In genomic region chr12:46403732-46404097, GRCh38 we compare ENCODE assay signal across 17 cellular contexts. TPM values are rescaled to one million over a fixed set of nuclear protein-coding genes. Genes with fewer than 3 reads are reported as not detected.
DNase-seq lines count a peak whose midpoint lies in the region; ATAC-seq and TF ChIP-seq lines count a peak whose summit lies in the region.
"Had no signal": no experiment of that assay in that cellular context is flagged by ENCODE, and none has a peak within 500 bp of the region (broad histone marks: within the 10 kb centered on the region; RNA-seq: fewer than 3 reads in every experiment).

No MANE protein-coding gene starts in this region.

- H3K27me3 ChIP-seq in mammary epithelial cell (ENCODE audit: insufficient read depth, low read length) (no peaks in the 10 kb centered on the region), muscle layer of colon (ENCODE audit: control insufficient read depth in 1 of 2, insufficient read depth in 2 of 2, low read length in 2 of 2) (no peaks in the 10 kb centered on the region), aorta (ENCODE audit: control insufficient read depth in 1 of 2, insufficient read depth in 2 of 2, low read length in 1 of 2) (no peaks in the 10 kb centered on the region), H7 (ENCODE audit: control insufficient read depth, insufficient read depth, low read length) (no peaks in the 10 kb centered on the region)

- DNase-seq in MCF 10A (ENCODE audit: unreplicated experiment) (no peak), mammary epithelial cell (no peak), aorta (no peak), activated T-cell treated with anti-CD3 and anti-CD28 coated beads for 4 hours (no peak), H7 (no peak)
- DNase-seq: activated B cell treated with CpG ODN at 0.5 μM for 24 hours; activated naive CD4-positive, alpha-beta T cell treated with anti-CD3 and anti-CD28 coated beads, Interleukin-2, amount 50 U/mL, for 16 hours; glutamatergic neuron; islet precursor cell; NCI-H1105; NCI-H226; psoas muscle; trophoblast cell had no signal

- H3K9me3 Mint-ChIP-seq in MCF 10A (ENCODE audit: unreplicated experiment), result no peaks in the 10 kb centered on the region

- CTCF ChIA-PET in MCF 10A (lab: Yijun Ruan, JAX) (interaction anchor here (1.5 kb wide), 1 partner anchor 270 kb away, joined by 3 read pairs; no protein-coding TSS in a partner anchor), mammary epithelial cell (lab: Charles Lee; ENCODE audit: low non-redundant PET) (no interaction called here)

- no peaks in the 10 kb centered on the region for H4K20me1 ChIP-seq in mammary epithelial cell (ENCODE audit: insufficient read depth, low read length)

- BruUV-seq in MCF 10A (replicated peaks; lab: Mats Ljungman, UMichigan), result no TSS peak
- BruUV-seq in mammary epithelial cell (replicated peaks; lab: Mats Ljungman, UMichigan), result no TSS peak

- no peaks in the 10 kb centered on the region for H3K79me2 ChIP-seq in mammary epithelial cell (ENCODE audit: insufficient read depth, low read length)

- no peak for ATAC-seq in aorta (ENCODE audit: low FRiP score)
- ATAC-seq in GM18873 (IDR thresholded peaks at IDR 0.05; ENCODE audit: low FRiP score, unreplicated experiment), result no peak
- ATAC-seq: psoas muscle had no signal

- H3K4me3 Mint-ChIP-seq in MCF 10A (ENCODE audit: unreplicated experiment), result no peak overlapping the region
- H3K4me3 Mint-ChIP-seq: activated B cell treated with CpG ODN at 0.5 μM for 24 hours; central memory CD8-positive, alpha-beta T cell had no signal

- H3K9me3 ChIP-seq in mammary epithelial cell (replicated peaks; ENCODE audit: insufficient read depth, low read length), result no peaks in the 10 kb centered on the region
- no peaks in the 10 kb centered on the region for H3K9me3 ChIP-seq in muscle layer of colon (ENCODE audit: low read length)
- no peaks in the 10 kb centered on the region for H3K9me3 ChIP-seq in aorta (ENCODE audit: control insufficient read depth, low read length)
- H3K9me3 ChIP-seq: psoas muscle had no signal

- dilution Hi-C loops in mammary epithelial cell (cut with HindIII; ENCODE audit: low sequenced_read_pairs), result no loop called here

- TF ChIP-seq CTCF in MCF 10A (IDR thresholded peaks at IDR 0.05; ENCODE audit: unreplicated experiment) (no peak), mammary epithelial cell (conservative IDR thresholded peaks at IDR 0.05 in 1 of 2, IDR thresholded peaks at IDR 0.05 in 1 of 2; ENCODE audit: extremely low read depth in 1 of 2, insufficient read depth in 1 of 2, low read depth in 1 of 2, low read length in 2 of 2) (no peak), VCaP (conservative IDR thresholded peaks at IDR 0.05) (no peak)

- no peaks in the 10 kb centered on the region for H3K36me3 Mint-ChIP-seq in MCF 10A (ENCODE audit: insufficient read depth, unreplicated experiment)

- peaks cover 61% of the 10 kb centered on the region for H3K4me1 Mint-ChIP-seq in MCF 10A (ENCODE audit: insufficient read depth, unreplicated experiment)

- H3K36me3 ChIP-seq in mammary epithelial cell (ENCODE audit: insufficient read depth, low read length), result no peaks in the 10 kb centered on the region
- H3K36me3 ChIP-seq in muscle layer of colon (ENCODE audit: insufficient read depth, low read length), result no peaks in the 10 kb centered on the region
- H3K36me3 ChIP-seq in aorta (ENCODE audit: control insufficient read depth in 1 of 2, insufficient read depth in 2 of 2, low read length in 1 of 2), result no peaks in the 10 kb centered on the region
- no peaks in the 10 kb centered on the region for H3K36me3 ChIP-seq in H7 (replicated peaks; ENCODE audit: control insufficient read depth, insufficient read depth, low read length)

- in situ Hi-C loops in mammary epithelial cell (cut with MboI; ENCODE audit: low sequenced_read_pairs in 2 of 2), result no loop called here

- H3K27ac ChIP-seq in mammary epithelial cell (ENCODE audit: insufficient read depth, low read depth, low read length) (no peak overlapping the region), VCaP (peak overlapping the region; percentile 20; the same call in 1 of the 2 replicates), muscle layer of colon (ENCODE audit: low read depth, low read length) (peak overlapping the region; percentile 54), aorta (ENCODE audit: low read depth in 1 of 2, low read length in 2 of 2) (peak overlapping the region; percentile 25 to 82)
- H3K27ac ChIP-seq: psoas muscle had no signal

- no peaks in the 10 kb centered on the region for H3K27me3 Mint-ChIP-seq in MCF 10A (ENCODE audit: insufficient read depth, unreplicated experiment)
- H3K27me3 Mint-ChIP-seq: activated B cell treated with CpG ODN at 0.5 μM for 24 hours; central memory CD8-positive, alpha-beta T cell had no signal

- H3K4me2 ChIP-seq in mammary epithelial cell (ENCODE audit: insufficient read depth, low read depth, low read length), result no peak overlapping the region

- H3K9ac ChIP-seq in mammary epithelial cell (ENCODE audit: insufficient read depth, low read length) (no peak overlapping the region), muscle layer of colon (ENCODE audit: low read length) (no peak overlapping the region)

- peak overlapping the region; percentile 86 for H3K27ac Mint-ChIP-seq in MCF 10A (ENCODE audit: low read depth, unreplicated experiment)
- H3K27ac Mint-ChIP-seq: activated B cell treated with CpG ODN at 0.5 μM for 24 hours had no signal

- H3K4me1 ChIP-seq in mammary epithelial cell (ENCODE audit: insufficient read depth, low read length), result peaks cover 18% of the 10 kb centered on the region
- H3K4me1 ChIP-seq in muscle layer of colon (ENCODE audit: insufficient read depth, low read length), result peaks cover 44% of the 10 kb centered on the region
- peaks cover 0 to 8% of the 10 kb centered on the region in 2 donors for H3K4me1 ChIP-seq in aorta (ENCODE audit: control insufficient read depth in 1 of 2, insufficient read depth in 2 of 2, low read length in 2 of 2)

- no peak overlapping the region for H2AFZ ChIP-seq in mammary epithelial cell (ENCODE audit: low read depth, low read length)

- H3K4me3 ChIP-seq in mammary epithelial cell (replicated peaks in 1 of 3; ENCODE audit: insufficient read depth in 1 of 3, low read depth in 2 of 3, low read length in 3 of 3) (no peak overlapping the region), muscle layer of colon (ENCODE audit: low read depth in 1 of 2, low read length in 2 of 2) (no peak overlapping the region), aorta (ENCODE audit: low read length in 2 of 2) (no peak overlapping the region), H7 (ENCODE audit: insufficient read depth, low read depth, low read length) (no peak overlapping the region)
- H3K4me3 ChIP-seq: psoas muscle had no signal

- POLR2A ChIA-PET in MCF 10A (lab: Yijun Ruan, JAX), result interaction anchor here (0.6 to 6.3 kb wide), 13 partner anchors 12 to 471 kb away, joined by 3 to 57 read pairs (median 10); partner anchors contain the start of genes SLC38A1 and SLC38A2

- intact Hi-C loops in MCF 10A (cut with micrococcal nuclease), result no loop called here
- intact Hi-C loops in mammary epithelial cell (cut with micrococcal nuclease), result no loop called here
- intact Hi-C loops in aorta (cut with DNase I), result loop anchor here in 1 of 2 donors (5.0 kb wide), 1 partner anchor 34 kb away; no protein-coding TSS in a partner anchor

RNA-seq across cellular contexts. Expression of gene SLC38A2, which starts 31.1 kb away (rescaled TPM):
- total RNA-seq in MCF 10A (2022) (817 and 1,070 TPM in 2 replicates), mammary epithelial cell (100 to 1,000 TPM; 774 to 995 TPM), aorta (100 to 1,000 TPM; 329 to 405 TPM)
- polyA plus RNA-seq in mammary epithelial cell (153 TPM), aorta (100 to 1,000 TPM in 1 of 2 donors, 10 to 100 TPM in 1; 46.0 to 206 TPM)
- 348 TPM for polyA minus RNA-seq in mammary epithelial cell
- total RNA-seq in H7 (2014; rRNA removed; shearing (Covaris generic)), result 166 and 211 TPM in 2 replicates
